ENCODE assay signal across 1 cellular context in genomic region chr20:555933-556332, GRCh38.
TF ChIP-seq lines count a peak whose summit lies in the region.

No MANE protein-coding gene starts in this region.

TF ChIP-seq in HepG2, 621 proteins besides CTCF, POLR2A, EP300 and RAD21 (continued from another document and continues in another):
- TF ChIP-seq ZBTB40 (IDR thresholded peaks at IDR 0.05) (no peak), ZBTB40 (CRISPR knock-in tag; IDR thresholded peaks at IDR 0.05) (0 out of 2 replicates have a peak, but pooled peaks have one; percentile 37), EHMT2 (IDR thresholded peaks at IDR 0.05; ENCODE audit: borderline replicate concordance, low read depth, low read length) (no peak), GABPA (IDR thresholded peaks at IDR 0.05; ENCODE audit: low read depth, low read length) (no peak), GABPA (CRISPR knock-in tag; IDR thresholded peaks at IDR 0.05; ENCODE audit: low read depth) (no peak), ZNF878 (CRISPR knock-in tag; IDR thresholded peaks at IDR 0.05) (no peak), PCBP1 (IDR thresholded peaks at IDR 0.05; ENCODE audit: borderline replicate concordance, low read depth, low read length) (no peak), ZNF850 (CRISPR knock-in tag; conservative IDR thresholded peaks at IDR 0.05) (no peak), ISX (CRISPR knock-in tag; conservative IDR thresholded peaks at IDR 0.05) (no peak), ZHX2 (IDR thresholded peaks at IDR 0.05; ENCODE audit: low read depth) (no peak), ZHX2 (CRISPR knock-in tag; IDR thresholded peaks at IDR 0.05; ENCODE audit: borderline replicate concordance) (no peak), TFDP2 (CRISPR knock-in tag; IDR thresholded peaks at IDR 0.05) (peak; percentile 74), SKI (IDR thresholded peaks at IDR 0.05; ENCODE audit: partially characterized antibody) (no peak), THAP11 (CRISPR knock-in tag; IDR thresholded peaks at IDR 0.05) (no peak), ATF2 (CRISPR knock-in tag; IDR thresholded peaks at IDR 0.05) (no peak), ZBTB4 (CRISPR knock-in tag; IDR thresholded peaks at IDR 0.05; ENCODE audit: borderline replicate concordance) (no peak), HHEX (CRISPR knock-in tag; IDR thresholded peaks at IDR 0.05) (no peak), GATAD2A (CRISPR knock-in tag; IDR thresholded peaks at IDR 0.05) (peak; percentile 54; the same call in 1 of the 2 replicates), MAF1 (CRISPR knock-in tag; IDR thresholded peaks at IDR 0.05; ENCODE audit: borderline replicate concordance) (no peak), GATA4 (IDR thresholded peaks at IDR 0.05; ENCODE audit: borderline replicate concordance, low read depth) (no peak), ZNF747 (CRISPR knock-in tag; IDR thresholded peaks at IDR 0.05; ENCODE audit: borderline replicate concordance) (no peak), ZNF335 (CRISPR knock-in tag; IDR thresholded peaks at IDR 0.05) (no peak), ZNF703 (CRISPR knock-in tag; IDR thresholded peaks at IDR 0.05; ENCODE audit: borderline replicate concordance) (no peak), MEIS1 (CRISPR knock-in tag; IDR thresholded peaks at IDR 0.05; ENCODE audit: borderline replicate concordance) (no peak), ZBTB14 (CRISPR knock-in tag; IDR thresholded peaks at IDR 0.05) (no peak), SRF (IDR thresholded peaks at IDR 0.05; ENCODE audit: low read depth, low read length) (no peak), ZNF816 (CRISPR knock-in tag; IDR thresholded peaks at IDR 0.05; ENCODE audit: borderline replicate concordance) (no peak), NONO (IDR thresholded peaks at IDR 0.05) (no peak), NONO (CRISPR knock-in tag; conservative IDR thresholded peaks at IDR 0.05) (0 out of 2 replicates have a peak, but pooled peaks have one; percentile 36), PAXIP1 (CRISPR knock-in tag; conservative IDR thresholded peaks at IDR 0.05) (peak; percentile 35; the same call in 1 of the 2 replicates)
